15 cellular contexts compared by ENCODE assay signal in the genomic region with DNA sequence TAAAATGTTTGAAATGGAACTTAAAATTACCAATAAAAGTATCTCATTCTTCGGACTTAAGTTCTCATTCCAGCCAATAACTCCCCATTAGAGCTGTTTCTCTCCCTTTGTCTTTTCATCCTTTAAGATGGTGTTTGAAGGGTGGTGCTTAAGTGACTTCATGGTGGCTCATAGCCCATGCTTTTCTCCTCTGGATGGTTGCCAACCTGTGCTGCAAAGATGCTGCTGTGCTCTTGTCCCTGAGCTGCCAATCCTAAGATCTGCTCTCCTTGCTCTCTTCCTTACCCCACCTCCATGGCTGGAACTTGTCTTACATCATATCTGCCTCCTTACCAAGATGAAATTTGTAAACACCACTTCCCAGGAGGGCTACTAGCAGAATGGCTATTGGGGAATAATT. TPM values are rescaled to one million over a fixed set of nuclear protein-coding genes. Genes with fewer than 3 reads are reported as not detected.
A peak's percentile ranks its signal among the peaks of the same experiment; 100 is the strongest.
DNase-seq lines count a peak whose midpoint lies in the region; ATAC-seq and TF ChIP-seq lines count a peak whose summit lies in the region.
"Had no signal": no experiment of that assay in that cellular context is flagged by ENCODE, and none has a peak within 500 bp of the region (broad histone marks: within the 10 kb centered on the region; RNA-seq: fewer than 3 reads in every experiment).

No MANE protein-coding gene starts in this region.

- ATAC-seq in Right ventricle myocardium superior (ENCODE audit: poor library complexity) = peak; percentile 54
- ATAC-seq in HG03342 (IDR thresholded peaks at IDR 0.05; ENCODE audit: unreplicated experiment) = no peak

- H3K4me3 ChIP-seq in fibroblast of mammary gland (ENCODE audit: control insufficient read depth, low read depth, low read length) (no peak overlapping the region), skeletal muscle cell (ENCODE audit: low read depth, low read length) (no peak overlapping the region)
- H3K4me3 ChIP-seq: SJSA1 had no signal

- intact Hi-C loops in Right ventricle myocardium superior (cut with DNase I) (no loop called here), cardiac septum (cut with DNase I) (no loop called here)

- DNase-seq in Right ventricle myocardium superior (no peak), cardiac septum (ENCODE audit: low spot score) (no peak), RPMI7951 (ENCODE audit: low read depth) (peak; percentile 41), fibroblast of mammary gland (ENCODE audit: low read depth) (peak; percentile 88), skeletal muscle cell (ENCODE audit: low read depth) (peak; percentile 80), medulla oblongata (ENCODE audit: extremely low spot score) (no peak), iPS-NIHi11 (ENCODE audit: low spot score) (no peak)
- DNase-seq: activated gamma-delta T cell, DMS153, HFFc6, islet precursor cell, NCI-H2081, posterior cingulate gyrus had no signal

- TF ChIP-seq CTCF in fibroblast of mammary gland (conservative IDR thresholded peaks at IDR 0.05; ENCODE audit: control insufficient read depth, insufficient read depth, low read depth, low read length) = no peak

RNA-seq across cellular contexts. Expression of gene PNRC1, which starts 31.6 kb away (rescaled TPM):
- total RNA-seq in Right ventricle myocardium superior (121 TPM), cardiac septum (211 TPM)
- total RNA-seq in RPMI7951 (2014; rRNA removed; shearing (Covaris generic)) = 36.4 and 46.5 TPM in 2 replicates

Comparison
In these comparisons a context has a peak if more than half of its experiments do, and no peak if none do; other contexts are left out.
1. DNase-seq: peak in RPMI7951 (single experiment), fibroblast of mammary gland (single experiment) and skeletal muscle cell (single experiment); none in Right ventricle myocardium superior (single experiment), cardiac septum (single experiment), medulla oblongata (single experiment) and iPS-NIHi11 (single experiment).